ENCODE assay signal across 14 cellular contexts in genomic region chr4:184284742-184285141, GRCh38.
"Had no signal": no experiment of that assay in that cellular context is flagged by ENCODE, and none has a peak within 500 bp of the region (broad histone marks: within the 10 kb centered on the region; RNA-seq: fewer than 3 reads in every experiment).

No MANE protein-coding gene starts in this region.

- H3K36me3 ChIP-seq: neural progenitor cell, tibial artery, vagina had no signal

- H3K27ac ChIP-seq: body of pancreas, neural progenitor cell, tibial artery, vagina had no signal

- H3K4me3 ChIP-seq: body of pancreas, neural progenitor cell, vagina had no signal

- H3K9ac ChIP-seq: neural progenitor cell had no signal

- H2AFZ ChIP-seq: neural progenitor cell had no signal

- DNase-seq: activated naive CD4-positive, alpha-beta T cell treated with anti-CD3 and anti-CD28 coated beads, Interleukin-2, amount 50 U/mL, for 16 hours; body of pancreas; endodermal cell; erythroblast; hippocampal formation; kidney glomerular epithelial cell; retina; stimulated activated CD4-positive, alpha-beta T cell treated with anti-CD3 and anti-CD28 coated beads, Interleukin-4, amount 100 ng/mL, for 4 hours; T1000; tibial artery had no signal

- ATAC-seq: activated CD8-positive, alpha-beta T cell treated with anti-CD3 and anti-CD28 coated beads, Interleukin-2, amount 10 ng/mL, durations not matched to agents 7 days and 5 days; activated T-helper 17 cell treated with anti-CD3 and anti-CD28 coated beads, Interleukin-2, amount 50 U/mL, for 72 hours; body of pancreas had no signal

- H3K27me3 ChIP-seq: body of pancreas, neural progenitor cell, tibial artery, vagina had no signal

- H3K4me2 ChIP-seq: neural progenitor cell had no signal

- H3K9me3 ChIP-seq: body of pancreas, tibial artery, vagina had no signal
